Comparison of ENCODE assay signal across 19 cellular contexts in genomic region chr7:14144538-14144937, GRCh38.
DNase-seq lines count a peak whose midpoint lies in the region.
"Had no signal": no experiment of that assay in that cellular context is flagged by ENCODE, and none has a peak within 500 bp of the region (broad histone marks: within the 10 kb centered on the region; RNA-seq: fewer than 3 reads in every experiment).

No MANE protein-coding gene starts in this region.

- peak; percentile 87 for DNase-seq in COR-L47 (lab: John Stamatoyannopoulos, UW)
- DNase-seq in NCI-H1417 treated with DMSO at 0.1 percent for 48 hours (lab: John Stamatoyannopoulos, UW) = peak; percentile 34
- DNase-seq in NCI-H2081 treated with DMSO at 0.1 percent for 48 hours (lab: John Stamatoyannopoulos, UW) = peak; percentile 63
- DNase-seq in dedifferentiated amniotic fluid mesenchymal stem cell (ENCODE audit: extremely low spot score) = peak; percentile 22
- DNase-seq in NCI-H187 treated with DMSO at 0.1 percent for 48 hours (lab: John Stamatoyannopoulos, UW) = no peak
- DNase-seq in superior temporal gyrus (ENCODE audit: extremely low spot score) = no peak
- no peak for DNase-seq in activated T-cell treated with anti-CD3 and anti-CD28 coated beads, Interleukin-2, amount 50 U/mL, for 48 hours
- DNase-seq: AML-193; C1 segment of cervical spinal cord; CD8-positive, alpha-beta T cell; DMS53; GDM1; MM.1S; NCI-H1048; NCI-H2029 treated with DMSO at 0.1 percent for 48 hours; NCI-H446 treated with DMSO at 0.1 percent for 48 hours; NCI-H526 treated with DMSO at 0.1 percent for 48 hours; Right ventricle myocardium superior; T-helper 9 cell had no signal

Comparison
In these comparisons a context has a peak if more than half of its experiments do, and no peak if none do; other contexts are left out.
1. DNase-seq: peak in COR-L47 (single experiment), NCI-H1417 treated with DMSO at 0.1 percent for 48 hours (single experiment), NCI-H2081 treated with DMSO at 0.1 percent for 48 hours (single experiment) and dedifferentiated amniotic fluid mesenchymal stem cell (single experiment); none in NCI-H187 treated with DMSO at 0.1 percent for 48 hours (single experiment), superior temporal gyrus (single experiment) and activated T-cell treated with anti-CD3 and anti-CD28 coated beads, Interleukin-2, amount 50 U/mL, for 48 hours (0 of 2).